8 cellular contexts compared by ENCODE assay signal in genomic region chr5:172765766-172766286, GRCh38. TPM values are rescaled to one million over a fixed set of nuclear protein-coding genes. Genes with fewer than 3 reads are reported as not detected.
DNase-seq lines count a peak whose midpoint lies in the region; ATAC-seq and TF ChIP-seq lines count a peak whose summit lies in the region.

No MANE protein-coding gene starts in this region.

- H3K27ac Mint-ChIP-seq in CD4-positive, alpha-beta T cell: peak overlapping the region; percentile 95
- peak overlapping the region; percentile 47 for H3K27ac Mint-ChIP-seq in neural progenitor cell

- ATAC-seq in CD4-positive, alpha-beta T cell (ENCODE audit: poor library complexity): no peak
- ATAC-seq in HG03439 (IDR thresholded peaks at IDR 0.05; ENCODE audit: unreplicated experiment) (no peak), HG02981 (IDR thresholded peaks at IDR 0.05; ENCODE audit: unreplicated experiment) (no peak)

- H3K27ac ChIP-seq in CD4-positive, alpha-beta T cell (ENCODE audit: low read depth, low read length): peak overlapping the region; percentile 89
- H3K27ac ChIP-seq in RWPE1 (peak overlapping the region; percentile 95), epithelial cell of prostate (peak overlapping the region; percentile 96), neural progenitor cell (no peak overlapping the region)

- POLR2A ChIA-PET in CD4-positive, alpha-beta T cell (lab: Charles Lee): interaction anchor here (0.6 to 2.4 kb wide), 14 partner anchors 9 to 591 kb away, joined by 3 to 36 read pairs (median 6); partner anchors contain the start of gene RPL26L1
- POLR2A ChIA-PET in RWPE1 (lab: Yijun Ruan, JAX; ENCODE audit: low non-redundant PET): interaction anchor here (0.7 kb wide), 2 partner anchors 36 to 42 kb away, joined by 3 to 5 read pairs; no protein-coding TSS in a partner anchor

- H3K4me2 ChIP-seq in neural progenitor cell: peak overlapping the region; percentile 79

- CTCF ChIA-PET in CD4-positive, alpha-beta T cell (lab: Charles Lee): interaction anchor here (1.3 to 2.1 kb wide), 5 partner anchors 10 to 166 kb away, joined by 3 to 15 read pairs (median 7); no protein-coding TSS in a partner anchor
- CTCF ChIA-PET in RWPE1 (lab: Yijun Ruan, JAX): interaction anchor here (1.0 to 1.5 kb wide), 5 partner anchors 11 to 51 kb away, joined by 3 to 6 read pairs (median 4); no protein-coding TSS in a partner anchor

- peaks cover 56% of the 10 kb centered on the region for H3K4me1 Mint-ChIP-seq in CD4-positive, alpha-beta T cell (ENCODE audit: low read depth)
- peaks cover 55% of the 10 kb centered on the region for H3K4me1 Mint-ChIP-seq in neural progenitor cell

- H3K9ac ChIP-seq in neural progenitor cell: no peak overlapping the region

- no peaks in the 10 kb centered on the region for H3K79me2 ChIP-seq in neural progenitor cell (ENCODE audit: low read depth)

- H3K9me3 ChIP-seq in CD4-positive, alpha-beta T cell (ENCODE audit: control insufficient read depth, low read length): no peaks in the 10 kb centered on the region
- no peaks in the 10 kb centered on the region for H3K9me3 ChIP-seq in neural progenitor cell (ENCODE audit: low read depth)

- peak overlapping the region; percentile 10 for H2AFZ ChIP-seq in neural progenitor cell (replicated peaks)

- peaks cover 24% of the 10 kb centered on the region for H3F3A ChIP-seq in neural progenitor cell (ENCODE audit: low read depth)

- no peaks in the 10 kb centered on the region for H3K9me3 Mint-ChIP-seq in CD4-positive, alpha-beta T cell
- H3K9me3 Mint-ChIP-seq in neural progenitor cell: peaks cover 7% of the 10 kb centered on the region

- peaks cover 9% of the 10 kb centered on the region for H4K20me1 ChIP-seq in neural progenitor cell (ENCODE audit: low read depth)

- intact Hi-C loops in CD4-positive, alpha-beta T cell (cut with DNase I, micrococcal nuclease): loop anchor here in 1 of 2 experiments (2.0 to 10.0 kb wide), 3 partner anchors 49 to 1379 kb away; partner anchors contain the start of gene NPM1

- no peak for DNase-seq in CD4-positive, alpha-beta T cell
- DNase-seq in RWPE1 (ENCODE audit: low spot score): no peak
- no peak for DNase-seq in epithelial cell of prostate (ENCODE audit: low read depth, low spot score)
- no peak for DNase-seq in neural progenitor cell (ENCODE audit: low spot score)
- no peak for DNase-seq in NCI-H187 (lab: John Stamatoyannopoulos, UW)
- DNase-seq in NCI-H226: no peak

- peaks cover 5% of the 10 kb centered on the region for H3K4me1 ChIP-seq in neural progenitor cell

- peak overlapping the region; percentile 43 for H3K4me3 ChIP-seq in neural progenitor cell

- peak overlapping the region; percentile 71 for H3K4me3 Mint-ChIP-seq in CD4-positive, alpha-beta T cell
- H3K4me3 Mint-ChIP-seq in neural progenitor cell: peak overlapping the region; percentile 84

- H3K36me3 Mint-ChIP-seq in CD4-positive, alpha-beta T cell (ENCODE audit: low read depth): peaks cover 49% of the 10 kb centered on the region
- H3K36me3 Mint-ChIP-seq in neural progenitor cell: peaks cover 16% of the 10 kb centered on the region

- H3K27me3 ChIP-seq in CD4-positive, alpha-beta T cell (ENCODE audit: control insufficient read depth, insufficient read depth, low read length): no peaks in the 10 kb centered on the region
- H3K27me3 ChIP-seq in neural progenitor cell: peaks cover 17% of the 10 kb centered on the region

- no peaks in the 10 kb centered on the region for H3K27me3 Mint-ChIP-seq in CD4-positive, alpha-beta T cell
- peaks cover 6% of the 10 kb centered on the region for H3K27me3 Mint-ChIP-seq in neural progenitor cell (ENCODE audit: insufficient read depth, low read depth)

- H3K36me3 ChIP-seq in neural progenitor cell: no peaks in the 10 kb centered on the region

- TF ChIP-seq CTCF in CD4-positive, alpha-beta T cell (IDR thresholded peaks at IDR 0.05): no peak
- TF ChIP-seq CTCF in RWPE1 (conservative IDR thresholded peaks at IDR 0.05; ENCODE audit: low read depth): no peak
- TF ChIP-seq CTCF in neural progenitor cell (IDR thresholded peaks at IDR 0.05): no peak

RNA-seq across cellular contexts. Expression of gene DUSP1, which starts 5.2 kb away (rescaled TPM):
- 100 to 1,000 TPM; 761 to 768 TPM for total RNA-seq in CD4-positive, alpha-beta T cell
- total RNA-seq in neural progenitor cell (ENCODE audit: low replicate concordance): 4.2 and 12.8 TPM in 2 replicates

Comparison
In these comparisons a context has a peak if more than half of its experiments do, and no peak if none do; other contexts are left out.
1. RNA of gene DUSP1, which starts 5.2 kb away (total RNA-seq): 761 to 768 TPM in CD4-positive, alpha-beta T cell; 4.2 to 12.8 TPM in neural progenitor cell; every median in the first group is over 10 times any median in the second.